10 cellular contexts compared by ENCODE assay signal in genomic region chr3:147348976-147349375, GRCh38. TPM values are rescaled to one million over a fixed set of nuclear protein-coding genes. Genes with fewer than 3 reads are reported as not detected.
"Had no signal": no experiment of that assay in that cellular context is flagged by ENCODE, and none has a peak within 500 bp of the region (broad histone marks: within the 10 kb centered on the region; RNA-seq: fewer than 3 reads in every experiment).

No MANE protein-coding gene starts in this region.

- ATAC-seq: HepG2, K562 had no signal

- H3K27ac ChIP-seq: HL-60 had no signal

- H3K4me3 Mint-ChIP-seq: IgD-negative memory B cell had no signal

- H3K36me3 Mint-ChIP-seq: IgD-negative memory B cell had no signal

- H3K4me1 Mint-ChIP-seq: IgD-negative memory B cell had no signal

- DNase-seq: IMR-90, KBM-7, KG1 had no signal

- H3K4me3 ChIP-seq: K562 had no signal

- FAIRE-seq: HepG2, HTR-8/SVneo, K562 had no signal

- H3K27ac Mint-ChIP-seq: IgD-negative memory B cell had no signal

RNA-seq across cellular contexts. Expression of gene ZIC4, which starts 57.4 kb away (rescaled TPM):
- total RNA-seq: HepG2, HT-29, HT1080, IMR-90, K562 had no signal
- polyA plus RNA-seq: HepG2, IgD-negative memory B cell, IMR-90, K562 had no signal
